8 cellular contexts compared by ENCODE assay signal in the genomic region with DNA sequence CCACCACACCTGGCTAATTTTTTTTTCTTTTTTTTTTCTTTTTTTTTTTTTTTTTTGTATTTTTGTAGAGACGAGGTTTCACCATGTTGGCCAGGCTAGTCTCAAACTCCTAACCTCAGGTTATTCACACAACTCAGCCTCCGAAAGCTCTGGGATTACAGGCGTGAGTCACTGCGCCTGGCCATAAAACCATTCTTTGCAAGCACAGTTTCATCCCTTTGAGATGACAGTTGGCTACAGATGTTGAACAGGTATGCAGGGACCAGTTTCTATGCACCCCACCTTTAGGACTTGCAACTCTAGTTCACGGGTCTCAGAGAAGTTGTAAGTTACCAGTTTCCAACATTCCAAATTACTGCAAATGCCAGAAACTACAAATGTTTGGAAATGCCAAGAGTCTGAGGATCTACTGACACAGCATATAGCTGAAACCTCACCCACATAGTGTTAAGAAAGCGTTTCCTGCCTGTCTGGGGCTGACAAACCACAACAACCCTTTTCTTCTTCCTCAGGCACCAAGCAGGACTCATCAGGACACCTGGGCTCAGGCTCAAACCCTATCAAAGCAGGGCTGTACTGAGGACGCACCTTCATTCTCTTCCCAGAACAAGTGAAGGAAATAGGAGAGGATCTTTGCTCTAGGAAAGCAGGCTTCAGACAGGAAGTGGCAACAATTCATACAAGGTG. TPM values are rescaled to one million over a fixed set of nuclear protein-coding genes. Genes with fewer than 3 reads are reported as not detected.
A peak's percentile ranks its signal among the peaks of the same experiment; 100 is the strongest.
DNase-seq lines count a peak whose midpoint lies in the region; ATAC-seq and TF ChIP-seq lines count a peak whose summit lies in the region.

No MANE protein-coding gene starts in this region.

- H3K36me3 ChIP-seq in trophoblast cell (ENCODE audit: control insufficient read depth in 1 of 2, insufficient read depth in 2 of 2, low read length in 2 of 2) (peaks cover 0 to 4% of the 10 kb centered on the region in 2 experiments), mesendoderm (ENCODE audit: control insufficient read depth, insufficient read depth, low read length) (no peaks in the 10 kb centered on the region)

- H3K4me3 ChIP-seq in trophoblast cell (ENCODE audit: low read depth, low read length): no peak overlapping the region
- H3K4me3 ChIP-seq in mesendoderm (ENCODE audit: low read length): no peak overlapping the region

- no peak overlapping the region for H4K12ac ChIP-seq in trophoblast cell (ENCODE audit: low read depth, low read length)

- peak overlapping the region; percentile 19 for H3K4ac ChIP-seq in trophoblast cell (ENCODE audit: low read depth, low read length)
- H3K4ac ChIP-seq in mesendoderm (ENCODE audit: low read depth, low read length): no peak overlapping the region

- CTCF ChIA-PET in RWPE1 (lab: Yijun Ruan, JAX): interaction anchor here (0.7 kb wide), 1 partner anchor 334 kb away, joined by 3 read pairs; no protein-coding TSS in a partner anchor

- H3K4me2 ChIP-seq in trophoblast cell (ENCODE audit: low read length) (no peak overlapping the region), mesendoderm (ENCODE audit: low read length) (no peak overlapping the region)

- no peak overlapping the region for H3K56ac ChIP-seq in mesendoderm (ENCODE audit: low read length)

- peaks cover 15 to 31% of the 10 kb centered on the region in 2 experiments for H3K4me1 ChIP-seq in trophoblast cell (ENCODE audit: control insufficient read depth in 1 of 2, insufficient read depth in 2 of 2, low read length in 2 of 2)
- H3K4me1 ChIP-seq in mesendoderm (ENCODE audit: control insufficient read depth, low read depth, low read length): peaks cover 3% of the 10 kb centered on the region

- H2AK5ac ChIP-seq in trophoblast cell (ENCODE audit: low read length): no peak overlapping the region
- no peak overlapping the region for H2AK5ac ChIP-seq in mesendoderm (ENCODE audit: low read length)

- no peak overlapping the region for H2AFZ ChIP-seq in trophoblast cell (ENCODE audit: insufficient read depth, low read length, poor library complexity)

- H3K23ac ChIP-seq in trophoblast cell (ENCODE audit: low read length) (no peak overlapping the region), mesendoderm (ENCODE audit: low read length) (no peak overlapping the region)

- H2BK5ac ChIP-seq in trophoblast cell (ENCODE audit: low read depth, low read length, poor library complexity): peak overlapping the region; percentile 42
- H2BK5ac ChIP-seq in mesendoderm (ENCODE audit: low read length): no peak overlapping the region

- no peak for TF ChIP-seq CTCF in RWPE1 (conservative IDR thresholded peaks at IDR 0.05; ENCODE audit: low read depth)

- H4K8ac ChIP-seq in trophoblast cell (ENCODE audit: low read depth, low read length) (peak overlapping the region; percentile 46), mesendoderm (ENCODE audit: low read depth, low read length) (no peak overlapping the region)

- no peaks in the 10 kb centered on the region for H3K27me3 ChIP-seq in trophoblast cell (ENCODE audit: insufficient read depth, low read length)
- no peaks in the 10 kb centered on the region for H3K27me3 ChIP-seq in mesendoderm (ENCODE audit: insufficient read depth, low read length, poor library complexity)

- ATAC-seq in GM18907 (IDR thresholded peaks at IDR 0.05; ENCODE audit: unreplicated experiment) (peak; percentile 74), HG02943 (IDR thresholded peaks at IDR 0.05; ENCODE audit: low read depth, unreplicated experiment) (peak; percentile 66)

- no peak overlapping the region for H2BK15ac ChIP-seq in mesendoderm (replicated peaks; ENCODE audit: low read depth)

- H4K5ac ChIP-seq in mesendoderm (ENCODE audit: low read length): no peak overlapping the region

- POLR2A ChIA-PET in RWPE1 (lab: Yijun Ruan, JAX; ENCODE audit: low non-redundant PET): no interaction called here

- WGBS in trophoblast cell (ENCODE audit: extremely low coverage, insufficient coverage, insufficient read length): no CpG with 5 or more reads among the region's 7 CpGs
- WGBS in mesendoderm (ENCODE audit: extremely low coverage, insufficient coverage, low lambda C conversion rate): no CpG with 5 or more reads among the region's 7 CpGs

- H3K9ac ChIP-seq in trophoblast cell (ENCODE audit: low read length) (no peak overlapping the region), mesendoderm (ENCODE audit: low read length) (no peak overlapping the region)

- H3K27ac ChIP-seq in RWPE1 (peak overlapping the region; percentile 65; the same call in 1 of the 2 replicates), trophoblast cell (ENCODE audit: low read depth, low read length) (peak overlapping the region; percentile 29), mesendoderm (ENCODE audit: low read depth, low read length) (no peak overlapping the region)

- peaks cover 7% of the 10 kb centered on the region for H3K79me2 ChIP-seq in trophoblast cell (ENCODE audit: control insufficient read depth, insufficient read depth, low read length, poor library complexity)
- H3K79me2 ChIP-seq in mesendoderm (ENCODE audit: control insufficient read depth, insufficient read depth, low read length): no peaks in the 10 kb centered on the region

- H3K18ac ChIP-seq in trophoblast cell (ENCODE audit: low read length): no peak overlapping the region
- no peak overlapping the region for H3K18ac ChIP-seq in mesendoderm (ENCODE audit: low read length)

- peak overlapping the region; percentile 16 for H4K91ac ChIP-seq in trophoblast cell (ENCODE audit: low read depth, low read length)

- peaks cover 21% of the 10 kb centered on the region for H3K79me1 ChIP-seq in trophoblast cell (ENCODE audit: low read length)
- H3K79me1 ChIP-seq in mesendoderm (ENCODE audit: low read length): no peaks in the 10 kb centered on the region

- DNase-seq in RWPE1 (ENCODE audit: low spot score) (no peak), amniotic epithelial cell (ENCODE audit: low read depth) (peak; percentile 50), trophoblast cell (no peak), mesendoderm (no peak), HuH-7 (ENCODE audit: low spot score) (no peak), OCI-M2 (lab: John Stamatoyannopoulos, UW; ENCODE audit: unreplicated experiment) (no peak)

- peak overlapping the region; percentile 11 for H2BK12ac ChIP-seq in trophoblast cell (ENCODE audit: low read length)

- H2BK120ac ChIP-seq in trophoblast cell (ENCODE audit: insufficient read depth, low read length, poor library complexity): no peak overlapping the region
- no peak overlapping the region for H2BK120ac ChIP-seq in mesendoderm (ENCODE audit: low read depth, low read length)

- no peaks in the 10 kb centered on the region for H3K9me3 ChIP-seq in trophoblast cell (ENCODE audit: insufficient read depth, low read depth, low read length)

- H3K14ac ChIP-seq in trophoblast cell (ENCODE audit: low read length): peak overlapping the region; percentile 24

RNA-seq across cellular contexts. Expression of gene ARHGAP18, which starts 22.9 kb away (rescaled TPM):
- 37.1 and 39.9 TPM in 2 replicates for polyA plus RNA-seq in trophoblast cell (2013)
- polyA plus RNA-seq in mesendoderm (2013, experiment 1 of 2): 5.2 TPM
- polyA plus RNA-seq in mesendoderm (2013, experiment 2 of 2): 4.9 TPM
